ENCODE assay signal across 8 cellular contexts in the genomic region with DNA sequence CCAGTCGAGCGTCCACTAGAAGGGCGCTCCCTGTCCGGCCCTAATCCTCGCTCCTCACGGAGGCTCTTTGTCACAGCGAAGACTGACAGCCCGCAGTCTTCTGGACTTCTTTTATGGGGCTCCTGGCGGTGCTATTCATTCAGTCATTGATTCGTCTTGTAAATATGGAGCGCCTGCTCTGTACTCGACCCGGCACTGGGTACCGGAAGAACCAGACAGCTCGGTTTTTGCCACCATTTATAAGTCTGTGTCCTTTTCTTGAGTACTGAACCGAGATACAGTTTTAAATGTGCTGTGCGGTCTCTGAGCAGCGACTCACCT. TPM values are rescaled to one million over a fixed set of nuclear protein-coding genes. Genes with fewer than 3 reads are reported as not detected.
DNase-seq lines count a peak whose midpoint lies in the region; ATAC-seq and TF ChIP-seq lines count a peak whose summit lies in the region.

No MANE protein-coding gene starts in this region.

- peaks cover 2% of the 10 kb centered on the region for H3K4me1 ChIP-seq in right cardiac atrium (ENCODE audit: control insufficient read depth, insufficient read depth, low read length)

- H3K9me3 ChIP-seq in right cardiac atrium (ENCODE audit: control insufficient read depth, low read length), result no peaks in the 10 kb centered on the region

- CTCF ChIA-PET in activated B cell treated with CpG ODN at 0.5 μM for 24 hours (lab: Charles Lee), result interaction anchor here (1.1 to 2.0 kb wide), 2 partner anchors 8 to 32 kb away, joined by 3 to 19 read pairs; no protein-coding TSS in a partner anchor

- TF ChIP-seq CTCF in CD14-positive monocyte (IDR thresholded peaks at IDR 0.05) (no peak), activated B cell treated with CpG ODN at 0.5 μM for 24 hours (IDR thresholded peaks at IDR 0.05) (no peak)

- H3K4me1 Mint-ChIP-seq in CD14-positive monocyte, result peaks cover 21% of the 10 kb centered on the region
- peaks cover 38% of the 10 kb centered on the region for H3K4me1 Mint-ChIP-seq in activated B cell treated with CpG ODN at 0.5 μM for 24 hours
- H3K4me1 Mint-ChIP-seq in stimulated activated effector memory CD8-positive, alpha-beta T cell treated with anti-CD3 and anti-CD28 coated beads, Interleukin-12 subunit alpha, Interleukin-12 subunit beta, amount 100 ng/mL, for 72 hours, result peaks cover 33% of the 10 kb centered on the region

- H3K27me3 Mint-ChIP-seq in CD14-positive monocyte (ENCODE audit: low read depth in 3 of 3) (peaks cover 0 to 3% (median 0%) of the 10 kb centered on the region in 3 donors), activated B cell treated with CpG ODN at 0.5 μM for 24 hours (no peaks in the 10 kb centered on the region)

- peak overlapping the region; percentile 83 to 96 (median 86) for H3K27ac Mint-ChIP-seq in CD14-positive monocyte
- peak overlapping the region; percentile 94 for H3K27ac Mint-ChIP-seq in activated B cell treated with CpG ODN at 0.5 μM for 24 hours
- H3K27ac Mint-ChIP-seq in stimulated activated effector memory CD8-positive, alpha-beta T cell treated with anti-CD3 and anti-CD28 coated beads, Interleukin-12 subunit alpha, Interleukin-12 subunit beta, amount 100 ng/mL, for 72 hours, result peak overlapping the region; percentile 95

- H3K27me3 ChIP-seq in right cardiac atrium (ENCODE audit: control insufficient read depth, insufficient read depth), result no peaks in the 10 kb centered on the region

- H3K27ac ChIP-seq in right cardiac atrium (ENCODE audit: low read length), result peak overlapping the region; percentile 28

- POLR2A ChIA-PET in activated B cell treated with CpG ODN at 0.5 μM for 24 hours (lab: Charles Lee), result interaction anchor here (0.6 to 2.9 kb wide), 25 partner anchors 9 to 890 kb away, joined by 3 to 23 read pairs (median 4); partner anchors contain the start of genes CDKL1, MAP4K5, MGAT2 and POLE2

- 3% methylated on average over 18 of the region's 18 CpGs for WGBS in right cardiac atrium

- H3K36me3 Mint-ChIP-seq in CD14-positive monocyte (peaks cover 13 to 15% of the 10 kb centered on the region in 2 donors), activated B cell treated with CpG ODN at 0.5 μM for 24 hours (ENCODE audit: low read depth) (peaks cover 18% of the 10 kb centered on the region)
- H3K36me3 Mint-ChIP-seq in stimulated activated effector memory CD8-positive, alpha-beta T cell treated with anti-CD3 and anti-CD28 coated beads, Interleukin-12 subunit alpha, Interleukin-12 subunit beta, amount 100 ng/mL, for 72 hours, result peaks cover 38% of the 10 kb centered on the region

- H3K4me3 Mint-ChIP-seq in CD14-positive monocyte (peak overlapping the region; percentile 89), activated B cell treated with CpG ODN at 0.5 μM for 24 hours (peak overlapping the region; percentile 93)
- H3K4me3 Mint-ChIP-seq in stimulated activated effector memory CD8-positive, alpha-beta T cell treated with anti-CD3 and anti-CD28 coated beads, Interleukin-12 subunit alpha, Interleukin-12 subunit beta, amount 100 ng/mL, for 72 hours, result peak overlapping the region; percentile 88

- H3K9me3 Mint-ChIP-seq in CD14-positive monocyte, result peaks cover 0 to 6% (median 2%) of the 10 kb centered on the region in 7 donors
- H3K9me3 Mint-ChIP-seq in activated B cell treated with CpG ODN at 0.5 μM for 24 hours, result no peaks in the 10 kb centered on the region
- no peaks in the 10 kb centered on the region for H3K9me3 Mint-ChIP-seq in stimulated activated effector memory CD8-positive, alpha-beta T cell treated with anti-CD3 and anti-CD28 coated beads, Interleukin-12 subunit alpha, Interleukin-12 subunit beta, amount 100 ng/mL, for 72 hours

- DNase-seq in CD14-positive monocyte (ENCODE audit: low spot score), result no peak
- peak; percentile 20 for DNase-seq in HS-5 (ENCODE audit: low read depth)
- DNase-seq in activated B cell treated with CpG ODN at 0.5 μM for 24 hours, result no peak
- DNase-seq in right cardiac atrium, result no peak
- no peak for DNase-seq in stimulated activated effector memory CD8-positive, alpha-beta T cell treated with anti-CD3 and anti-CD28 coated beads, Interleukin-12 subunit alpha, Interleukin-12 subunit beta, amount 100 ng/mL, for 72 hours (ENCODE audit: low spot score in 2 of 2)
- no peak for DNase-seq in stimulated activated CD4-positive, alpha-beta T cell treated with anti-CD3 and anti-CD28 coated beads, Interleukin-2, amount 100 ng/mL, for 48 hours
- DNase-seq in EL, result no peak

- H3K4me3 ChIP-seq in right cardiac atrium (ENCODE audit: low read length), result peak overlapping the region; percentile 32

- intact Hi-C loops in CD14-positive monocyte (cut with micrococcal nuclease) (loop anchor here in 1 of 2 donors (5.0 to 10.0 kb wide), 2 partner anchors 78 to 220 kb away; partner anchors contain the start of genes MAP4K5 and SOS2), activated B cell treated with CpG ODN at 0.5 μM for 24 hours (cut with micrococcal nuclease) (loop anchor here (1.0 to 10.0 kb wide), 15 partner anchors 9 to 1532 kb away; partner anchors contain the start of genes KLHDC1, LRR1, MAP4K5 and NEMF), right cardiac atrium (cut with DNase I) (no loop called here)

- ATAC-seq in GM19043 (IDR thresholded peaks at IDR 0.05; ENCODE audit: low read depth, unreplicated experiment), result peak; percentile 14
- peak; percentile 17 for ATAC-seq in activated B cell treated with CpG ODN at 0.5 μM for 24 hours (ENCODE audit: low read depth)
- ATAC-seq in right cardiac atrium, result no peak
- ATAC-seq in stimulated activated effector memory CD8-positive, alpha-beta T cell treated with anti-CD3 and anti-CD28 coated beads, Interleukin-12 subunit alpha, Interleukin-12 subunit beta, amount 100 ng/mL, for 72 hours, result peak; percentile 61

RNA-seq across cellular contexts. Expression of gene DMAC2L, which starts 0.6 kb away (rescaled TPM):
- 10 to 100 TPM; 13.4 to 17.3 TPM for polyA plus RNA-seq in CD14-positive monocyte
- 31.2 and 32.2 TPM in 2 replicates for total RNA-seq in activated B cell treated with CpG ODN at 0.5 μM for 24 hours
- 10 to 100 TPM; 14.8 to 23.6 (median 19.3) TPM for total RNA-seq in right cardiac atrium
- polyA plus RNA-seq in right cardiac atrium, result 19.9 TPM

RNA-seq across cellular contexts. Expression of gene L2HGDH, which starts 0.7 kb away (rescaled TPM):
- under 1 TPM; 0.11 to 0.86 TPM for polyA plus RNA-seq in CD14-positive monocyte
- total RNA-seq in activated B cell treated with CpG ODN at 0.5 μM for 24 hours, result 4.3 and 5.2 TPM in 2 replicates
- 1 to 10 TPM; 5.2 to 9.4 (median 7.7) TPM for total RNA-seq in right cardiac atrium
- 4.4 TPM for polyA plus RNA-seq in right cardiac atrium

Comparison
In these comparisons a context has a peak if more than half of its experiments do, and no peak if none do; other contexts are left out.
1. ATAC-seq: peak in GM19043 (single experiment), activated B cell treated with CpG ODN at 0.5 μM for 24 hours (single experiment) and stimulated activated effector memory CD8-positive, alpha-beta T cell treated with anti-CD3 and anti-CD28 coated beads, Interleukin-12 subunit alpha, Interleukin-12 subunit beta, amount 100 ng/mL, for 72 hours (single experiment); none in right cardiac atrium (0 of 2).
2. Peak in every context shown above with its lines, with median percentiles within 50 percentile points of each other: H3K27ac Mint-ChIP-seq and H3K4me3 Mint-ChIP-seq.